ENCODE assay signal across 2 cellular contexts in genomic region chr18:63969965-63970802, GRCh38.
TF ChIP-seq lines count a peak whose summit lies in the region.

Gene SERPINB8 (plus strand): TSS chr18:63970081. CDS start chr18:63978309, 8,228 bp downstream.

TF ChIP-seq in IMR-90, 13 proteins besides CTCF, POLR2A, EP300 and RAD21:
- TF ChIP-seq MAFK (IDR thresholded peaks at IDR 0.05; ENCODE audit: low read depth, low read length) = no peak; the same call in 1 of the 2 replicates
- TF ChIP-seq RFX5 (IDR thresholded peaks at IDR 0.05; ENCODE audit: low read depth, low read length) = no peak
- TF ChIP-seq MXI1 (IDR thresholded peaks at IDR 0.05; ENCODE audit: borderline replicate concordance, low read depth, low read length) = no peak
- TF ChIP-seq RCOR1 (IDR thresholded peaks at IDR 0.05; ENCODE audit: insufficient replicate concordance, low read length) = peak; percentile 11
- TF ChIP-seq CEBPB (IDR thresholded peaks at IDR 0.05; ENCODE audit: low read depth, low read length) = peak; percentile 100
- TF ChIP-seq USF2 (IDR thresholded peaks at IDR 0.05; ENCODE audit: low read depth, low read length) = 0 out of 2 replicates have a peak, but pooled peaks have one; percentile 4
- TF ChIP-seq FOS (IDR thresholded peaks at IDR 0.05; ENCODE audit: low read depth, low read length) = peak; percentile 90
- TF ChIP-seq CHD1 (IDR thresholded peaks at IDR 0.05; ENCODE audit: low read depth, low read length) = no peak
- no peak for TF ChIP-seq SMC3 (IDR thresholded peaks at IDR 0.05; ENCODE audit: low read depth, low read length)
- TF ChIP-seq BHLHE40 (IDR thresholded peaks at IDR 0.05; ENCODE audit: low read depth, low read length) = no peak
- TF ChIP-seq NFE2L2 (IDR thresholded peaks at IDR 0.05; ENCODE audit: low read depth, low read length) = peak; percentile 28; the same call in 1 of the 2 replicates
- no peak for TF ChIP-seq ELK1 (IDR thresholded peaks at IDR 0.05; ENCODE audit: borderline replicate concordance, low read depth, low read length)
- peak; percentile 82; the same call in 1 of the 2 replicates for TF ChIP-seq MAZ (IDR thresholded peaks at IDR 0.05; ENCODE audit: borderline replicate concordance, low read depth, low read length)

TF ChIP-seq in PFSK-1, 5 proteins besides CTCF, POLR2A, EP300 and RAD21:
- peak; percentile 78 for TF ChIP-seq POLR2AphosphoS5 (IDR thresholded peaks at IDR 0.05; ENCODE audit: low read depth, low read length)
- TF ChIP-seq FOXP2 (optimal IDR thresholded peaks at IDR 0.05; ENCODE audit: borderline replicate concordance, extremely low read depth, extremely low read length, insufficient read depth) = peak; percentile 83
- TF ChIP-seq SIN3A (IDR thresholded peaks at IDR 0.05; ENCODE audit: borderline replicate concordance, insufficient read depth, low read length) = no peak
- TF ChIP-seq REST (IDR thresholded peaks at IDR 0.05; ENCODE audit: insufficient read depth in 1 of 2, low read depth in 2 of 2, low read length in 2 of 2) = peak in 1 of 2 experiments; percentile 27; a peak in 1 of 4 replicates
- peak; percentile 56; the same call in 1 of the 2 replicates for TF ChIP-seq TAF1 (IDR thresholded peaks at IDR 0.05; ENCODE audit: borderline replicate concordance, insufficient read depth, low read length)
TF ChIP-seq in PFSK-1: peak in this region for 4.
